Comparison of ENCODE assay signal across 24 cellular contexts in the genomic region with DNA sequence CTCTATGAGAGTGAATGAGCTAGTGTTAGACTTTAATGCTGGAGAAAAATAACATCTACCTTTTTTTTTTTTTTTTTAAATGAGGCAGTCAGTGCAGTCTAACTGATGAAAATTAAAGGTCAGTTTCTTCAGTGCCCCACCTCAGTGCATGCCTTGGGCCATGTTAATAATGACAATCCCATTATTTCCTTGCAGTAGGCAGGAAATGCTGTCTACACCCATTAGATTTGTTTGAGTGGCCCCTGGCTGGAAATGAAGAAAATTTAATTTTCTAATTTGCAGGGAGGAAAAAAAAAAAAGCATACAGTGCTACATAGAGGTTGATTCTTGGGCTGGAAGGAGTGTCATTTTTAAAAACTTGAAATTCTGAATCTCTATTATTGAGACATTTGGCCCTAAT.
"Had no signal": no experiment of that assay in that cellular context is flagged by ENCODE, and none has a peak within 500 bp of the region (broad histone marks: within the 10 kb centered on the region; RNA-seq: fewer than 3 reads in every experiment).

No MANE protein-coding gene starts in this region.

- H3K4me3 ChIP-seq: gastrocnemius medialis, psoas muscle, skin epidermis, upper lobe of left lung had no signal

- H3K27ac ChIP-seq: brain microvascular endothelial cell, psoas muscle, skin epidermis, upper lobe of left lung had no signal

- H3K36me3 ChIP-seq: gastrocnemius medialis had no signal

- H3K27me3 Mint-ChIP-seq: activated CD4-positive, alpha-beta T cell treated with anti-CD3 and anti-CD28 coated beads, Interleukin-2, amount 10 ng/mL, durations not matched to agents 24 days and 14 days; central memory CD8-positive, alpha-beta T cell; stimulated activated naive CD8-positive, alpha-beta T cell treated with anti-CD3 and anti-CD28 coated beads, Interleukin-15, amount 100 ng/mL, for 72 hours had no signal

- H3K4me3 Mint-ChIP-seq: activated CD4-positive, alpha-beta T cell treated with anti-CD3 and anti-CD28 coated beads, Interleukin-2, amount 10 ng/mL, durations not matched to agents 24 days and 14 days; activated CD8-positive, alpha-beta T cell treated with anti-CD3 and anti-CD28 coated beads, Interleukin-2, amount 10 ng/mL, durations not matched to agents 7 days and 5 days; activated T-cell treated with anti-CD3 and anti-CD28 coated beads, Interleukin-2, amount 50 U/mL, for 4 hours; central memory CD8-positive, alpha-beta T cell; stimulated activated naive CD8-positive, alpha-beta T cell treated with anti-CD3 and anti-CD28 coated beads, Interleukin-15, amount 100 ng/mL, for 72 hours had no signal

- H3K9me3 ChIP-seq: gastrocnemius medialis, psoas muscle, upper lobe of left lung had no signal

- DNase-seq: activated CD4-positive, alpha-beta T cell treated with anti-CD3 and anti-CD28 coated beads, Interleukin-2, amount 10 ng/mL, durations not matched to agents 24 days and 14 days; activated CD8-positive, alpha-beta memory T cell treated with anti-CD3 and anti-CD28 coated beads, Interleukin-2, amount 50 U/mL, for 4 hours; activated CD8-positive, alpha-beta T cell treated with anti-CD3 and anti-CD28 coated beads, Interleukin-2, amount 10 ng/mL, durations not matched to agents 7 days and 5 days; activated effector memory CD4-positive, alpha-beta T cell treated with Interleukin-2 at 50 U/mL for 16 hours; activated naive CD4-positive, alpha-beta T cell treated with anti-CD3 and anti-CD28 coated beads, Interleukin-2, amount 50 U/mL, for 16 hours; activated T-cell treated with anti-CD3 and anti-CD28 coated beads, Interleukin-2, amount 50 U/mL, for 4 hours; aorta; brain microvascular endothelial cell; cortex of kidney; gastrocnemius medialis; head of caudate nucleus; mesendoderm; nephron progenitor cell; psoas muscle; right cardiac atrium; stimulated activated CD4-positive, alpha-beta T cell treated with anti-CD3 and anti-CD28 coated beads, Interleukin-15, amount 100 ng/mL, for 24 hours; stimulated activated CD4-positive, alpha-beta T cell treated with anti-CD3 and anti-CD28 coated beads, Interleukin-2, amount 100 ng/mL, for 48 hours; stimulated activated naive CD8-positive, alpha-beta T cell treated with anti-CD3 and anti-CD28 coated beads, Interleukin-15, amount 100 ng/mL, for 72 hours; T-helper 1 cell; T1000; upper lobe of left lung had no signal

- ATAC-seq: activated CD8-positive, alpha-beta T cell treated with anti-CD3 and anti-CD28 coated beads, Interleukin-2, amount 10 ng/mL, durations not matched to agents 7 days and 5 days; activated T-cell treated with anti-CD3 and anti-CD28 coated beads, Interleukin-2, amount 50 U/mL, for 4 hours; esophagus mucosa; gastrocnemius medialis; psoas muscle; stimulated activated naive CD8-positive, alpha-beta T cell treated with anti-CD3 and anti-CD28 coated beads, Interleukin-15, amount 100 ng/mL, for 72 hours had no signal

- H3K9me3 Mint-ChIP-seq: activated CD4-positive, alpha-beta T cell treated with anti-CD3 and anti-CD28 coated beads, Interleukin-2, amount 10 ng/mL, durations not matched to agents 24 days and 14 days; central memory CD8-positive, alpha-beta T cell; nephron progenitor cell; stimulated activated naive CD8-positive, alpha-beta T cell treated with anti-CD3 and anti-CD28 coated beads, Interleukin-15, amount 100 ng/mL, for 72 hours had no signal

- H3K27me3 ChIP-seq: brain microvascular endothelial cell, gastrocnemius medialis, upper lobe of left lung had no signal

- H3K27ac Mint-ChIP-seq: activated CD4-positive, alpha-beta T cell treated with anti-CD3 and anti-CD28 coated beads, Interleukin-2, amount 10 ng/mL, durations not matched to agents 24 days and 14 days; activated CD8-positive, alpha-beta T cell treated with anti-CD3 and anti-CD28 coated beads, Interleukin-2, amount 10 ng/mL, durations not matched to agents 7 days and 5 days; stimulated activated naive CD8-positive, alpha-beta T cell treated with anti-CD3 and anti-CD28 coated beads, Interleukin-15, amount 100 ng/mL, for 72 hours had no signal
